1 cellular context compared by ENCODE assay signal in the genomic region with DNA sequence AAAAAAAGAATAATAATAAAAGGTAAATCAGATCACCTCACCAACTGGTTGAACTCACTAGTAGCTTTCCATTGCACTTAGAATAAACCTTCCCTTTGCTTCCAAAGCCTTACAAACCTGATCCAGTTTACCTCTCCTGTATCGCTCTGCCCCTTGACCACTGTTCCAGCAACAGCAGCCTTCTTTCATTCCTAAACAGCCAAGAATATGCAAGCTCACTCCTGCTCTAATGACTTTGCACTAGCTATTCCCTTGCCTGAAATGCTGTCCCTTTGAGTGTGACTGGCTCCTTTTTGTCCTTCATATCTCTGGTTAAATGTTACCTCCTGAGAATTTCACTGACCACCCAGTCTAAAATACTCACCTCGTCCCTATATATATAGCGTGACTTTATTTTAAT.
TF ChIP-seq lines count a peak whose summit lies in the region.

No MANE protein-coding gene starts in this region.

TF ChIP-seq in K562, 482 proteins besides CTCF, POLR2A, EP300 and RAD21 (continued from another document):
- TF ChIP-seq, protein P1, sequence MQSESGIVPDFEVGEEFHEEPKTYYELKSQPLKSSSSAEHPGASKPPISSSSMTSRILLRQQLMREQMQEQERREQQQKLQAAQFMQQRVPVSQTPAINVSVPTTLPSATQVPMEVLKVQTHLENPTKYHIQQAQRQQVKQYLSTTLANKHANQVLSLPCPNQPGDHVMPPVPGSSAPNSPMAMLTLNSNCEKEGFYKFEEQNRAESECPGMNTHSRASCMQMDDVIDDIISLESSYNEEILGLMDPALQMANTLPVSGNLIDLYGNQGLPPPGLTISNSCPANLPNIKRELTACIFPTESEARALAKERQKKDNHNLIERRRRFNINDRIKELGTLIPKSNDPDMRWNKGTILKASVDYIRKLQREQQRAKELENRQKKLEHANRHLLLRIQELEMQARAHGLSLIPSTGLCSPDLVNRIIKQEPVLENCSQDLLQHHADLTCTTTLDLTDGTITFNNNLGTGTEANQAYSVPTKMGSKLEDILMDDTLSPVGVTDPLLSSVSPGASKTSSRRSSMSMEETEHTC (IDR thresholded peaks at IDR 0.05) = no peak
- TF ChIP-seq CREB5 (CRISPR knock-in tag; IDR thresholded peaks at IDR 0.05) = no peak
- TF ChIP-seq RBM34 (IDR thresholded peaks at IDR 0.05; ENCODE audit: borderline replicate concordance, insufficient read depth, low read length) = no peak
- no peak for TF ChIP-seq NRF1 (conservative IDR thresholded peaks at IDR 0.05 in 1 of 2, IDR thresholded peaks at IDR 0.05 in 1 of 2)
- TF ChIP-seq, protein P2, sequence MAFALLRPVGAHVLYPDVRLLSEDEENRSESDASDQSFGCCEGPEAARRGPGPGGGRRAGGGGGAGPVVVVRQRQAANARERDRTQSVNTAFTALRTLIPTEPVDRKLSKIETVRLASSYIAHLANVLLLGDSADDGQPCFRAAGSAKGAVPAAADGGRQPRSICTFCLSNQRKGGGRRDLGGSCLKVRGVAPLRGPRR (CRISPR knock-in tag; IDR thresholded peaks at IDR 0.05) = no peak
- TF ChIP-seq ZFP1 (CRISPR knock-in tag; IDR thresholded peaks at IDR 0.05) = no peak
- TF ChIP-seq NFE2 (IDR thresholded peaks at IDR 0.05; ENCODE audit: low read depth) = peak; percentile 26
- TF ChIP-seq ZBTB7A (IDR thresholded peaks at IDR 0.05; ENCODE audit: borderline replicate concordance, control insufficient read depth, low read depth, low read length) = no peak
- no peak for TF ChIP-seq ZNF778 (CRISPR knock-in tag; IDR thresholded peaks at IDR 0.05)
- no peak for TF ChIP-seq FUS (optimal IDR thresholded peaks at IDR 0.05; ENCODE audit: low read depth, low read length)
- no peak for TF ChIP-seq RFX1 (IDR thresholded peaks at IDR 0.05)
- no peak for TF ChIP-seq ZNF644 (tag; IDR thresholded peaks at IDR 0.05; ENCODE audit: low read depth)
- TF ChIP-seq, protein P3, sequence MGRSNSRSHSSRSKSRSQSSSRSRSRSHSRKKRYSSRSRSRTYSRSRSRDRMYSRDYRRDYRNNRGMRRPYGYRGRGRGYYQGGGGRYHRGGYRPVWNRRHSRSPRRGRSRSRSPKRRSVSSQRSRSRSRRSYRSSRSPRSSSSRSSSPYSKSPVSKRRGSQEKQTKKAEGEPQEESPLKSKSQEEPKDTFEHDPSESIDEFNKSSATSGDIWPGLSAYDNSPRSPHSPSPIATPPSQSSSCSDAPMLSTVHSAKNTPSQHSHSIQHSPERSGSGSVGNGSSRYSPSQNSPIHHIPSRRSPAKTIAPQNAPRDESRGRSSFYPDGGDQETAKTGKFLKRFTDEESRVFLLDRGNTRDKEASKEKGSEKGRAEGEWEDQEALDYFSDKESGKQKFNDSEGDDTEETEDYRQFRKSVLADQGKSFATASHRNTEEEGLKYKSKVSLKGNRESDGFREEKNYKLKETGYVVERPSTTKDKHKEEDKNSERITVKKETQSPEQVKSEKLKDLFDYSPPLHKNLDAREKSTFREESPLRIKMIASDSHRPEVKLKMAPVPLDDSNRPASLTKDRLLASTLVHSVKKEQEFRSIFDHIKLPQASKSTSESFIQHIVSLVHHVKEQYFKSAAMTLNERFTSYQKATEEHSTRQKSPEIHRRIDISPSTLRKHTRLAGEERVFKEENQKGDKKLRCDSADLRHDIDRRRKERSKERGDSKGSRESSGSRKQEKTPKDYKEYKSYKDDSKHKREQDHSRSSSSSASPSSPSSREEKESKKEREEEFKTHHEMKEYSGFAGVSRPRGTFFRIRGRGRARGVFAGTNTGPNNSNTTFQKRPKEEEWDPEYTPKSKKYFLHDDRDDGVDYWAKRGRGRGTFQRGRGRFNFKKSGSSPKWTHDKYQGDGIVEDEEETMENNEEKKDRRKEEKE (IDR thresholded peaks at IDR 0.05; ENCODE audit: borderline replicate concordance in 1 of 2, control insufficient read depth in 1 of 2, low read depth in 2 of 2, low read length in 1 of 2) = no peak
- no peak for TF ChIP-seq MTF1 (CRISPR knock-in tag; IDR thresholded peaks at IDR 0.05; ENCODE audit: borderline replicate concordance)
- TF ChIP-seq BCL6 (CRISPR knock-in tag; IDR thresholded peaks at IDR 0.05) = no peak
- peak; percentile 36; the same call in 1 of the 2 replicates for TF ChIP-seq C11orf30 (IDR thresholded peaks at IDR 0.05; ENCODE audit: low read depth)
- no peak for TF ChIP-seq THRA (IDR thresholded peaks at IDR 0.05)
- TF ChIP-seq, protein P4, sequence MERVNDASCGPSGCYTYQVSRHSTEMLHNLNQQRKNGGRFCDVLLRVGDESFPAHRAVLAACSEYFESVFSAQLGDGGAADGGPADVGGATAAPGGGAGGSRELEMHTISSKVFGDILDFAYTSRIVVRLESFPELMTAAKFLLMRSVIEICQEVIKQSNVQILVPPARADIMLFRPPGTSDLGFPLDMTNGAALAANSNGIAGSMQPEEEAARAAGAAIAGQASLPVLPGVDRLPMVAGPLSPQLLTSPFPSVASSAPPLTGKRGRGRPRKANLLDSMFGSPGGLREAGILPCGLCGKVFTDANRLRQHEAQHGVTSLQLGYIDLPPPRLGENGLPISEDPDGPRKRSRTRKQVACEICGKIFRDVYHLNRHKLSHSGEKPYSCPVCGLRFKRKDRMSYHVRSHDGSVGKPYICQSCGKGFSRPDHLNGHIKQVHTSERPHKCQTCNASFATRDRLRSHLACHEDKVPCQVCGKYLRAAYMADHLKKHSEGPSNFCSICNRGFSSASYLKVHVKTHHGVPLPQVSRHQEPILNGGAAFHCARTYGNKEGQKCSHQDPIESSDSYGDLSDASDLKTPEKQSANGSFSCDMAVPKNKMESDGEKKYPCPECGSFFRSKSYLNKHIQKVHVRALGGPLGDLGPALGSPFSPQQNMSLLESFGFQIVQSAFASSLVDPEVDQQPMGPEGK (CRISPR knock-in tag; IDR thresholded peaks at IDR 0.05; ENCODE audit: borderline replicate concordance) = no peak
- no peak for TF ChIP-seq JUN (IDR thresholded peaks at IDR 0.05; ENCODE audit: borderline replicate concordance, low read depth, low read length)
- no peak for TF ChIP-seq JUN (CRISPR knock-in tag; IDR thresholded peaks at IDR 0.05; ENCODE audit: borderline replicate concordance)
- TF ChIP-seq ZNF583 (CRISPR knock-in tag; IDR thresholded peaks at IDR 0.05) = no peak
- no peak for TF ChIP-seq SP2 (IDR thresholded peaks at IDR 0.05; ENCODE audit: extremely low read depth, low read depth, low read length, poor library complexity, severe bottlenecking)
- TF ChIP-seq ZNF584 (CRISPR knock-in tag; IDR thresholded peaks at IDR 0.05; ENCODE audit: low read depth) = no peak
- TF ChIP-seq, protein P5, sequence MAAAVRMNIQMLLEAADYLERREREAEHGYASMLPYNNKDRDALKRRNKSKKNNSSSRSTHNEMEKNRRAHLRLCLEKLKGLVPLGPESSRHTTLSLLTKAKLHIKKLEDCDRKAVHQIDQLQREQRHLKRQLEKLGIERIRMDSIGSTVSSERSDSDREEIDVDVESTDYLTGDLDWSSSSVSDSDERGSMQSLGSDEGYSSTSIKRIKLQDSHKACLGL (CRISPR knock-in tag; IDR thresholded peaks at IDR 0.05; ENCODE audit: borderline replicate concordance, poor library complexity, severe bottlenecking) = no peak
- no peak for TF ChIP-seq IRF2 (CRISPR knock-in tag; IDR thresholded peaks at IDR 0.05)
- TF ChIP-seq FOSL1 (tag; conservative IDR thresholded peaks at IDR 0.05) = no peak
- TF ChIP-seq ZNF316 (IDR thresholded peaks at IDR 0.05) = peak; percentile 27; the same call in 1 of the 2 replicates
- TF ChIP-seq MAFG (tag; conservative IDR thresholded peaks at IDR 0.05) = peak; percentile 30; the same call in 1 of the 2 replicates
- TF ChIP-seq KDM2B (CRISPR knock-in tag; IDR thresholded peaks at IDR 0.05) = no peak
- TF ChIP-seq NEUROD1 (IDR thresholded peaks at IDR 0.05; ENCODE audit: borderline replicate concordance, low read depth, low read length, partially characterized antibody) = no peak
- no peak for TF ChIP-seq ZNF165 (CRISPR knock-in tag; IDR thresholded peaks at IDR 0.05; ENCODE audit: borderline replicate concordance)
- TF ChIP-seq, protein P6, sequence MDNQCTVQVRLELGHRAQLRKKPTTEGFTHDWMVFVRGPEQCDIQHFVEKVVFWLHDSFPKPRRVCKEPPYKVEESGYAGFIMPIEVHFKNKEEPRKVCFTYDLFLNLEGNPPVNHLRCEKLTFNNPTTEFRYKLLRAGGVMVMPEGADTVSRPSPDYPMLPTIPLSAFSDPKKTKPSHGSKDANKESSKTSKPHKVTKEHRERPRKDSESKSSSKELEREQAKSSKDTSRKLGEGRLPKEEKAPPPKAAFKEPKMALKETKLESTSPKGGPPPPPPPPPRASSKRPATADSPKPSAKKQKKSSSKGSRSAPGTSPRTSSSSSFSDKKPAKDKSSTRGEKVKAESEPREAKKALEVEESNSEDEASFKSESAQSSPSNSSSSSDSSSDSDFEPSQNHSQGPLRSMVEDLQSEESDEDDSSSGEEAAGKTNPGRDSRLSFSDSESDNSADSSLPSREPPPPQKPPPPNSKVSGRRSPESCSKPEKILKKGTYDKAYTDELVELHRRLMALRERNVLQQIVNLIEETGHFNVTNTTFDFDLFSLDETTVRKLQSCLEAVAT (IDR thresholded peaks at IDR 0.05) = no peak
